Comparison of ENCODE assay signal across 8 cellular contexts in the genomic region with DNA sequence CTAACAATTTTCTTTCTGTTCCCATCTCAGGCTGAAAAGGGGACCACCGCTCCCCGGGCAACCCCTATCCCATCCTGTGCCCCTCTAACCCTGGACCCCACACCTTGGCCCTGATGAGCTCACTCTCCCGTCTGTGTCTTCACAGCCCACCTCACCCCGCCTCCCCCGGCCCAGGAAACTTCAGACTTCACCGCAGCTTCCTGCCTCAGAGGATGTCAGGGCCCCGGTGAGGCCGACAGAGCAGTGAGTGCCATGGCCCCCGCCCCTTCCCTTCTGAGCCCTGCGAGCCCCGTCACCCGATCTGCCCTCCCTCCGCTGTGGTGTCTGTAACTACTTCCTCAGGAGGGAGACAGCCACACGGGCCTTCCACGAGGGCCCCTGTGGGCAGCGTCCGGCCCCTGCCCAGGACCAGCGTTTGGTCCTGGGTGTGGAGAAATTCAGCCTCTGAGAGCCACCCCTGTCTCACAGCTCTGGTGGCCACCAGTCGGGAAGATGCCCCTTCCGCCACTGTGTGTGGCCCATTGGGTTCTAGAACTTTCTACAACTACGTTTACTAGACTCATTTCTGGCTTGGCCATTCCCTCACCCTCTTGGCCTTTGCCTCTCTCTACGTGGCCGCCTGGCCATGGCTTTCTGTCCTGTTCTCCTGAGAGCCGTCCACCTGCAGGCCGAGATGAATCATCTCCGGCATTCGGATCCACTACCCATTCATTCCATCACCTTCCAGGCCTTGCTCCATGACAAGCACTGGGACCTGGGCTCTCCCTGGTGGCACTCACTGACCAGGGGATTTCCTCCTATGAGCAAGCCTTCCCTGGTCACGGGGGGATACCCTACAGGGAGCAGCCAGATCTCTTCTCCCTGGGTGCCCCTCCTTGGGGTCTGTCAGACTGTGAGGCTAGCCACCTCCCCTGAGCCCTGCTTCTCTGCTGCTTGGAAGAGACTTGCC. TPM values are rescaled to one million over a fixed set of nuclear protein-coding genes. Genes with fewer than 3 reads are reported as not detected.
DNase-seq lines count a peak whose midpoint lies in the region; ATAC-seq, FAIRE-seq and TF ChIP-seq lines count a peak whose summit lies in the region.

No MANE protein-coding gene starts in this region.

- H3K27ac ChIP-seq in SU-DHL-6 (ENCODE audit: low read depth, low read length) (peak overlapping the region; percentile 94), mesodermal cell (ENCODE audit: low read depth, low read length, severe bottlenecking) (peak overlapping the region; percentile 23)

- H3K4me3 ChIP-seq in SU-DHL-6 (ENCODE audit: insufficient read depth, low read length, poor library complexity, severe bottlenecking): peak overlapping the region; percentile 35
- no peak overlapping the region for H3K4me3 ChIP-seq in mesodermal cell (ENCODE audit: extremely low read depth, insufficient read depth, low read length, poor library complexity, severe bottlenecking)

- H3K9me3 ChIP-seq in SU-DHL-6 (ENCODE audit: insufficient read depth, low read length) (no peaks in the 10 kb centered on the region), mesodermal cell (ENCODE audit: control insufficient read depth, low read length) (no peaks in the 10 kb centered on the region)

- peak overlapping the region; percentile 77 for H3K4me2 ChIP-seq in SU-DHL-6 (ENCODE audit: low read depth, low read length, poor library complexity, severe bottlenecking)

- peak overlapping the region; percentile 68 for H3K9ac ChIP-seq in SU-DHL-6 (ENCODE audit: low read length)

- peak; percentile 75 for DNase-seq in GM18507 (ENCODE audit: extremely low spot score, insufficient read length, low read depth)
- DNase-seq in activated naive CD4-positive, alpha-beta T cell treated with anti-CD3 and anti-CD28 coated beads, Interleukin-2, amount 50 U/mL, for 72 hours (ENCODE audit: low spot score in 2 of 2): peak; percentile 86 to 90
- DNase-seq in stimulated activated naive CD4-positive, alpha-beta T cell (lab: John Stamatoyannopoulos, UW): peak; percentile 85 to 97 (median 92)
- no peak for DNase-seq in NCI-H1930 (lab: John Stamatoyannopoulos, UW)
- DNase-seq in ecto neural progenitor cell (ENCODE audit: low spot score): no peak

- peaks cover 34% of the 10 kb centered on the region for H3K4me1 ChIP-seq in mesodermal cell (ENCODE audit: control insufficient read depth, insufficient read depth, low read length, poor library complexity, severe bottlenecking)

- no peaks in the 10 kb centered on the region for H4K20me1 ChIP-seq in SU-DHL-6 (ENCODE audit: low read depth, low read length)

- no peak overlapping the region for H2AFZ ChIP-seq in SU-DHL-6 (ENCODE audit: low read depth, low read length, severe bottlenecking)

- H3K9me2 ChIP-seq in SU-DHL-6 (replicated peaks; ENCODE audit: insufficient read depth, low read length): no peaks in the 10 kb centered on the region

- no peak for TF ChIP-seq CTCF in SU-DHL-6 (IDR thresholded peaks at IDR 0.05; ENCODE audit: insufficient read depth, low read length, poor library complexity, severe bottlenecking)

- H3K27ac Mint-ChIP-seq in activated naive CD4-positive, alpha-beta T cell treated with anti-CD3 and anti-CD28 coated beads, Interleukin-2, amount 50 U/mL, for 72 hours: peak overlapping the region; percentile 94 to 97

- FAIRE-seq in GM18507 (lab: Jason Lieb, UNC): peak; percentile 94

- H3K36me3 ChIP-seq in SU-DHL-6 (ENCODE audit: low read length): no peaks in the 10 kb centered on the region
- no peaks in the 10 kb centered on the region for H3K36me3 ChIP-seq in mesodermal cell (ENCODE audit: control insufficient read depth, insufficient read depth, low read length)

- H3K27me3 ChIP-seq in SU-DHL-6 (ENCODE audit: low read length): no peaks in the 10 kb centered on the region

- peaks cover 31% of the 10 kb centered on the region for H3F3A ChIP-seq in SU-DHL-6 (ENCODE audit: insufficient read depth)

- peaks cover 53% of the 10 kb centered on the region for H3K79me2 ChIP-seq in SU-DHL-6 (ENCODE audit: insufficient read depth, low read length)

- ATAC-seq in HG02981 (IDR thresholded peaks at IDR 0.05; ENCODE audit: unreplicated experiment): peak; percentile 44
- peak; percentile 57 to 59 for ATAC-seq in activated naive CD4-positive, alpha-beta T cell treated with anti-CD3 and anti-CD28 coated beads, Interleukin-2, amount 50 U/mL, for 72 hours

- WGBS in mesodermal cell (ENCODE audit: insufficient coverage in 2 of 2), 2 experiments: 82 to 84% methylated on average over 18 to 28 of the region's 28 CpGs

- H3K9me3 Mint-ChIP-seq in activated naive CD4-positive, alpha-beta T cell treated with anti-CD3 and anti-CD28 coated beads, Interleukin-2, amount 50 U/mL, for 72 hours: no peaks in the 10 kb centered on the region

- peaks cover 24 to 43% of the 10 kb centered on the region in 2 donors for H3K36me3 Mint-ChIP-seq in activated naive CD4-positive, alpha-beta T cell treated with anti-CD3 and anti-CD28 coated beads, Interleukin-2, amount 50 U/mL, for 72 hours

RNA-seq across cellular contexts. Expression of gene RHOF, which starts 3.4 kb away (rescaled TPM):
- total RNA-seq in activated naive CD4-positive, alpha-beta T cell treated with anti-CD3 and anti-CD28 coated beads, Interleukin-2, amount 50 U/mL, for 72 hours: 10 to 100 TPM; 95.3 to 96.2 TPM
- polyA plus RNA-seq in mesodermal cell (2013, experiment 1 of 2): 21.6 TPM
- polyA plus RNA-seq in mesodermal cell (2013, experiment 2 of 2): 20.1 TPM

RNA-seq across cellular contexts. Expression of gene SETD1B, which starts 13.7 kb away (rescaled TPM):
- 10 to 100 TPM; 13.8 to 16.7 TPM for total RNA-seq in activated naive CD4-positive, alpha-beta T cell treated with anti-CD3 and anti-CD28 coated beads, Interleukin-2, amount 50 U/mL, for 72 hours
- polyA plus RNA-seq in mesodermal cell (2013, experiment 1 of 2): 7.9 TPM
- polyA plus RNA-seq in mesodermal cell (2013, experiment 2 of 2): 7.2 TPM

Comparison
In these comparisons a context has a peak if more than half of its experiments do, and no peak if none do; other contexts are left out.
1. DNase-seq: peak in GM18507 (single experiment), activated naive CD4-positive, alpha-beta T cell treated with anti-CD3 and anti-CD28 coated beads, Interleukin-2, amount 50 U/mL, for 72 hours (2 of 2) and stimulated activated naive CD4-positive, alpha-beta T cell (6 of 6); none in NCI-H1930 (0 of 2) and ecto neural progenitor cell (single experiment).